In the genomic region with DNA sequence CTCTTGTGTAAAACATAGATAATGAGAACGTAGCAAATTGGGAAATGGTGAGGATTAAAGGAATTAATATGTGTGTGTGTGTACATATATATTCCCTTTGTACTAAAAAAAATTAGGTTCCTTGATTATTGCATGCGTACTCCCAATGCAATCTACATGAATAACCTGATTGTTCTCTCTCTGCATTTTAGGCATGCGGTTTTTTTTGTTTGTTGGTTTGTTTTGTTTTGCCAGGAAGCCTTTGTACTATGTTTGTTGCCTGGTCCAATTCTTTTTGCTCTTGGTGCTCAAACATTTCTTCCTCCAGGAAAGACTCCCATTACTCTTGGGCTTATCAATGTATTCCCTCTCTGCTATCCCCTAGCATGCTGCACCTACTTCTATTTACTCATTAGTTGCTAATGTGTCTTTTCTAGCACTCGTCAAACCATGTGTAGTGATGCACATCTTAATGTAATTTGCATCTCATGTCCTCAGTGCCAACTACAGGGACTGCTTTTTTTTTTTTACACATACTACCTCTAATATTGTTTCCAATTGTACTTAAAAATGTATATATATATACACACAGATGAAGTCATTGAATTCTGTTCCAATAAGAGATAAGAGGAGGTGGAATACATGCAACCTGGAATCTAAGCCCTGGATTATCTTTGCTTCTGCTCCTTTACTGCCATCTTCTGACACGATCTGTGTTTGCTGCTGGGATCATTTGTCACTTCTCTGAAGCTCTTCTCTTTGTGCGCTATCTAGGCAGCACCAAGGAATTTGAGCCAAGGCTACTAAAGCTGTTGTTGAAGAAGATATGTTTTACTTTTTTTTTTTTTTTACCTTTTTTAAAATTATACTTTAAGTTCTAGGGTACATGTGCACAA, we compare ENCODE assay signal across 8 cellular contexts.
DNase-seq lines count a peak whose midpoint lies in the region; TF ChIP-seq lines count a peak whose summit lies in the region.

No MANE protein-coding gene starts in this region.

- in situ Hi-C loops in transverse colon (cut with MboI; ENCODE audit: low pct_ligation_motif_present in 1 of 4, low pct_unique_long_range_greater_than_20kb in 1 of 4, low sequenced_read_pairs in 3 of 4), result loop anchor here in 1 of 4 donors (25.0 kb wide), 1 partner anchor 103 kb away; no protein-coding TSS in a partner anchor

- DNase-seq in NCI-H1436 (lab: John Stamatoyannopoulos, UW), result peak; percentile 1
- DNase-seq in NCI-H1436 treated with DMSO at 0.1 percent for 48 hours (lab: John Stamatoyannopoulos, UW), result no peak
- peak; percentile 70 for DNase-seq in HT-29 (ENCODE audit: low spot score)
- DNase-seq in dermis blood vessel endothelial cell, result peak; percentile 8
- DNase-seq in renal cortical epithelial cell (ENCODE audit: low read depth), result peak; percentile 25
- no peak for DNase-seq in activated naive CD4-positive, alpha-beta T cell treated with Interleukin-2 at 50 U/mL for 16 hours
- no peak for DNase-seq in SKM-1 treated with dmso at 0.1 percent for 144 hours (lab: John Stamatoyannopoulos, UW; ENCODE audit: unreplicated experiment)
- no peak for DNase-seq in transverse colon

- no peaks in the 10 kb centered on the region for H3K27me3 ChIP-seq in transverse colon

- H3K36me3 ChIP-seq in transverse colon, result no peaks in the 10 kb centered on the region

- WGBS in transverse colon (ENCODE audit: low coverage in 1 of 2), 2 donors, result 54 to 58% methylated on average over 6 of the region's 6 CpGs

- H3K4me3 ChIP-seq in transverse colon, result no peak overlapping the region

- no peak for TF ChIP-seq POLR2A in transverse colon (IDR thresholded peaks at IDR 0.05)

- no peak for TF ChIP-seq EP300 in transverse colon (IDR thresholded peaks at IDR 0.05; ENCODE audit: low read depth)

- no peaks in the 10 kb centered on the region for H3K4me1 ChIP-seq in transverse colon

- TF ChIP-seq CTCF in transverse colon (IDR thresholded peaks at IDR 0.05), result no peak

- intact Hi-C loops in transverse colon (cut with DNase I; ENCODE audit: low total_unique reads), result no loop called here

- H3K27ac ChIP-seq in transverse colon, result no peak overlapping the region

- no peaks in the 10 kb centered on the region for H3K9me3 ChIP-seq in transverse colon

Comparison
In these comparisons a context has a peak if more than half of its experiments do, and no peak if none do; other contexts are left out.
1. DNase-seq: peak in NCI-H1436 (single experiment), HT-29 (single experiment), dermis blood vessel endothelial cell (single experiment) and renal cortical epithelial cell (single experiment); none in NCI-H1436 treated with DMSO at 0.1 percent for 48 hours (single experiment), activated naive CD4-positive, alpha-beta T cell treated with Interleukin-2 at 50 U/mL for 16 hours (single experiment), SKM-1 treated with dmso at 0.1 percent for 144 hours (single experiment) and transverse colon (single experiment).